ENCODE assay signal across 18 cellular contexts in genomic region chr4:103567591-103567990, GRCh38.
"Had no signal": no experiment of that assay in that cellular context is flagged by ENCODE, and none has a peak within 500 bp of the region (broad histone marks: within the 10 kb centered on the region; RNA-seq: fewer than 3 reads in every experiment).

No MANE protein-coding gene starts in this region.

- H3K27ac ChIP-seq: esophagus squamous epithelium, gastroesophageal sphincter, neutrophil, sigmoid colon, skin epidermis had no signal

- ATAC-seq: effector memory CD8-positive, alpha-beta T cell; gastroesophageal sphincter; left cardiac atrium; left ventricle myocardium superior had no signal

- H3K4me3 Mint-ChIP-seq: dendritic cell treated with granulocyte-macrophage colony-stimulating factor and Interleukin-4, amounts not matched to agents 40 ng/mL and 50 ng/mL, for 4 days; effector memory CD8-positive, alpha-beta T cell; nephron had no signal

- H3K4me3 ChIP-seq: esophagus squamous epithelium, gastroesophageal sphincter, lung, sigmoid colon, skin epidermis had no signal

- H3K27me3 ChIP-seq: esophagus squamous epithelium, gastroesophageal sphincter, neutrophil, sigmoid colon had no signal

- H3K9me3 ChIP-seq: esophagus squamous epithelium, gastroesophageal sphincter, neutrophil, sigmoid colon had no signal

- DNase-seq: cerebellar nuclear complex; effector memory CD8-positive, alpha-beta T cell; esophagus squamous epithelium; foreskin fibroblast; glutamatergic neuron; kidney; left cardiac atrium; left ventricle myocardium superior; sigmoid colon; stimulated activated CD4-positive, alpha-beta T cell treated with anti-CD3 and anti-CD28 coated beads, Interleukin-2, amount 100 ng/mL, for 48 hours; stimulated activated naive CD4-positive, alpha-beta T cell treated with Interleukin-2 at 50 U/mL for 16 hours; trophoblast cell had no signal

- H3K27me3 Mint-ChIP-seq: dendritic cell treated with granulocyte-macrophage colony-stimulating factor and Interleukin-4, amounts not matched to agents 40 ng/mL and 50 ng/mL, for 4 days; effector memory CD8-positive, alpha-beta T cell had no signal

- H3K9me3 Mint-ChIP-seq: nephron had no signal

- H3K27ac Mint-ChIP-seq: dendritic cell treated with granulocyte-macrophage colony-stimulating factor and Interleukin-4, amounts not matched to agents 40 ng/mL and 50 ng/mL, for 4 days; effector memory CD8-positive, alpha-beta T cell; nephron had no signal

- H3K36me3 ChIP-seq: esophagus squamous epithelium, gastroesophageal sphincter, neutrophil, sigmoid colon had no signal

- H3K4me1 ChIP-seq: esophagus squamous epithelium, gastroesophageal sphincter, sigmoid colon had no signal

- H3K4me1 Mint-ChIP-seq: nephron had no signal
